In the genomic region with DNA sequence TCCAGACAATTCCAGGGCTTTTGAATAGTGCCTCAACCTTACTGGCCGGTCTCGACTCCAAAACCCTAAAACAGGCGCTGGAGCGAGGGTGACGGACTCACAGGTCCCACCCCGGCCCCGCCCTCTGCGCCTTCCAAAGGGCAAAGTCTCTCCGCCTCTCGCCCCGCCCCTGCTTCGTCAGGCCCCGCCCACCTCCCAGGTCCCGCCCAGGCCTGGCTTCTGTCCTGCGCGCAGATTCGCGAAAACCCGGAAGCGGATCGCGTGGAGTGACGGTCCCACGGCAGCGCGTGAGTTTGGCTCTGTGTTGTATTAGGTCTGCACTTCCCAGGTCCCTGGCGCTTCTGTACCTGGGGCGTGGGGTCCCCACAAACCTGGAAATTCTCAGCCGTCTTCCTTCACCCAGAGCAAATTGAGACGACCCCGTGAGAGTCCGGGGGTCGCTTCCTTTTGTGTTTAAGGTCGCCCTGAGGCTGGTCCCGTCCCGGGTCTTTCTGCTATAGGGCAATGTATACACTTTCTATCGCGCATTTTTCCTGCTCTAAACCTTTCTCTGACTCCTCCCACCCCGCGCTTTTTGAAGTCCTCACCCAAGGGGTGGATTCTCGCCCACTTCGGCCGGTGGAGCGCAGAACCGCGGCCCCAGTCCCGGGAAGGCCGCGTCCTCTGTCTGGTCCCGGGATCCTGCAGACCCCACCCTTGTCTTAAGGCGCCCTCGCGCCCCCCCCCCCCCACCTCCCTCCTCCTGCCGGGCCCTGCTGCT, we compare ENCODE assay signal across 8 cellular contexts. TPM values are rescaled to one million over a fixed set of nuclear protein-coding genes. Genes with fewer than 3 reads are reported as not detected.
DNase-seq lines count a peak whose midpoint lies in the region; ATAC-seq and TF ChIP-seq lines count a peak whose summit lies in the region.

A gene (plus strand): TSS at position 231 of the 760 bp plus-strand sequence. CDS start 16,090 bp downstream, outside the sequence.

- peaks cover 19% of the 10 kb centered on the region for H3K4me1 ChIP-seq in CD4-positive, CD25-positive, alpha-beta regulatory T cell (ENCODE audit: control insufficient read depth, insufficient read depth, low read length, poor library complexity, severe bottlenecking)
- H3K4me1 ChIP-seq in gastroesophageal sphincter, result peaks cover 0 to 17% (median 0%) of the 10 kb centered on the region in 3 donors
- peaks cover 13 to 18% of the 10 kb centered on the region in 2 experiments for H3K4me1 ChIP-seq in neutrophil (ENCODE audit: control insufficient read depth in 1 of 2, insufficient read depth in 1 of 2, low read depth in 1 of 2, low read length in 1 of 2)

- peaks cover 8 to 42% (median 18%) of the 10 kb centered on the region in 4 donors for H3K4me1 Mint-ChIP-seq in CD4-positive, CD25-positive, alpha-beta regulatory T cell

- H3K4me3 ChIP-seq in CD4-positive, CD25-positive, alpha-beta regulatory T cell (ENCODE audit: low read depth, low read length), result peak within 1 kb of the TSS; percentile 79
- H3K4me3 ChIP-seq in gastroesophageal sphincter (peak within 1 kb of the TSS; percentile 74 to 84), neutrophil (ENCODE audit: low read depth in 1 of 2, low read length in 1 of 2) (peak within 1 kb of the TSS; percentile 73 to 76)

- ATAC-seq in CD4-positive, CD25-positive, alpha-beta regulatory T cell (ENCODE audit: low read depth in 2 of 2), result peak; percentile 98
- ATAC-seq in gastroesophageal sphincter, result peak; percentile 96

- H3K4me3 Mint-ChIP-seq in CD4-positive, CD25-positive, alpha-beta regulatory T cell, result peak within 1 kb of the TSS; percentile 92 to 98 (median 95)

- peaks cover 7% of the 10 kb centered on the region for H3K27me3 Mint-ChIP-seq in CD4-positive, CD25-positive, alpha-beta regulatory T cell

- H3K27me3 ChIP-seq in CD4-positive, CD25-positive, alpha-beta regulatory T cell (ENCODE audit: control insufficient read depth, insufficient read depth, low read length), result no peaks in the 10 kb centered on the region
- H3K27me3 ChIP-seq in gastroesophageal sphincter (peaks cover 31% of the 10 kb centered on the region), neutrophil (peaks cover 45% of the 10 kb centered on the region)

- WGBS in gastroesophageal sphincter (ENCODE audit: low coverage in 1 of 2), 2 donors, result 0% methylated on average over 3 to 12 of the region's 54 CpGs

- H3K9me3 ChIP-seq in CD4-positive, CD25-positive, alpha-beta regulatory T cell (ENCODE audit: control insufficient read depth in 2 of 2, low read length in 2 of 2), result peaks cover 9 to 16% of the 10 kb centered on the region in 2 experiments
- H3K9me3 ChIP-seq in gastroesophageal sphincter (no peaks in the 10 kb centered on the region), neutrophil (peaks cover 4% of the 10 kb centered on the region)

- TF ChIP-seq CTCF in GM20000 (IDR thresholded peaks at IDR 0.05; ENCODE audit: extremely low read depth, missing control alignments) (no peak), gastroesophageal sphincter (IDR thresholded peaks at IDR 0.05) (no peak), neutrophil (IDR thresholded peaks at IDR 0.05) (no peak)

- peak; percentile 91 to 92 (median 92) for DNase-seq in CD4-positive, CD25-positive, alpha-beta regulatory T cell
- DNase-seq in GM20000 (ENCODE audit: low spot score) (peak; percentile 92), HuH-7.5 (ENCODE audit: low spot score) (peak; percentile 69), stromal cell of bone marrow (ENCODE audit: low read depth) (peak; percentile 73)
- peak; percentile 93 to 97 (median 96) for DNase-seq in activated naive CD4-positive, alpha-beta T cell (lab: John Stamatoyannopoulos, UW)

- no peak for TF ChIP-seq EP300 in gastroesophageal sphincter (IDR thresholded peaks at IDR 0.05)

- TF ChIP-seq POLR2A in Raji (IDR thresholded peaks at IDR 0.05; ENCODE audit: insufficient read depth, low read depth, low read length), result peak; percentile 82
- no peak for TF ChIP-seq POLR2A in gastroesophageal sphincter (IDR thresholded peaks at IDR 0.05)

- H3K36me3 Mint-ChIP-seq in CD4-positive, CD25-positive, alpha-beta regulatory T cell, result peaks cover 20% of the 10 kb centered on the region

- peaks cover 2 to 28% (median 10%) of the 10 kb centered on the region in 7 donors for H3K9me3 Mint-ChIP-seq in CD4-positive, CD25-positive, alpha-beta regulatory T cell

- H3K27ac ChIP-seq in CD4-positive, CD25-positive, alpha-beta regulatory T cell (ENCODE audit: insufficient read depth, low read length, poor library complexity, severe bottlenecking), result peak within 1 kb of the TSS; percentile 73
- H3K27ac ChIP-seq in gastroesophageal sphincter, result peak within 1 kb of the TSS; percentile 39 to 81 (median 74)
- peak within 1 kb of the TSS; percentile 57 for H3K27ac ChIP-seq in neutrophil

- H3K36me3 ChIP-seq in CD4-positive, CD25-positive, alpha-beta regulatory T cell (ENCODE audit: control insufficient read depth, insufficient read depth, low read length), result peaks cover 4% of the 10 kb centered on the region
- H3K36me3 ChIP-seq in gastroesophageal sphincter (peaks cover 0 to 5% of the 10 kb centered on the region in 2 donors), neutrophil (no peaks in the 10 kb centered on the region)

- peak within 1 kb of the TSS; percentile 88 to 93 (median 91) for H3K27ac Mint-ChIP-seq in CD4-positive, CD25-positive, alpha-beta regulatory T cell

RNA-seq across cellular contexts. Expression of the gene that starts here (rescaled TPM):
- 2.4 TPM for total RNA-seq in CD4-positive, CD25-positive, alpha-beta regulatory T cell
- polyA plus RNA-seq in CD4-positive, CD25-positive, alpha-beta regulatory T cell, result 1 to 10 TPM; 1.7 to 4.2 (median 2.7) TPM
- total RNA-seq in gastroesophageal sphincter, result 1 to 10 TPM; 2.4 to 3.4 (median 2.7) TPM

Comparison
In these comparisons a context has a peak if more than half of its experiments do, and no peak if none do; other contexts are left out.
1. Peak in every context shown above with its lines: DNase-seq, ATAC-seq, H3K4me3 ChIP-seq and H3K27ac ChIP-seq.